Comparison of ENCODE assay signal across 9 cellular contexts in the genomic region with DNA sequence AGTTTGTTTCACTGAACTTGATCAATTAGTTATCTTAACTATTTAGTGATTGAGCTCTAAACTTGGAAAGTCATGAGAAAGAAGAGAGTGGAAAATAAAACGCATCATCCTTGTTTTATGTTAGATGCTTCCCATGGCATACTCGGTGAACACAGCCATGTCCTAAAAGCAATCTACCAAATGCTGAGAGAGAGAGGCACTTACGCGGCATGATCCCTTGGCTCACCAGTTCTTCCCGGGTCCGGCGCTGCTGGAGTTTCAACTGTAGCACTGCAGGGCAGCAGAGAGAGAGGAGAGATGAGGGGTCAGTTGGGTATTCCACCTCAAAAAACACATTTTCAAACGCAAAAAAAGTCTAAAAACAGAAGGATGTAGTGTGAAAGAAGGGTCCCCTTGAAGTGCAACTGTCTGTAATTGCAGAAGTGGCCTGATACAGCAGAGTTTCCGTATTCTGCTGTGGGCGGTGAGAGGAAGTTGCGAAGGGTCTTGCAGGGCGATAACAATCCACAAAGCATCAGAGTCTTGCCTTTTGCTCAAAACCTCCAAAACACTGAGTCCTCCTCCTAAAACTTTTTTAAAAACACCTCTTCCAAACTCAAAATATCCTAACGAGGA.
DNase-seq lines count a peak whose midpoint lies in the region; ATAC-seq and FAIRE-seq lines count a peak whose summit lies in the region.
"Had no signal": no experiment of that assay in that cellular context is flagged by ENCODE, and none has a peak within 500 bp of the region (broad histone marks: within the 10 kb centered on the region; RNA-seq: fewer than 3 reads in every experiment).

No MANE protein-coding gene starts in this region.

- peaks cover 70% of the 10 kb centered on the region for H3K4me1 Mint-ChIP-seq in activated naive CD8-positive, alpha-beta T cell (ENCODE audit: low read depth)

- H3K9me3 Mint-ChIP-seq in activated naive CD8-positive, alpha-beta T cell (ENCODE audit: low read depth), result no peaks in the 10 kb centered on the region

- H3K27ac Mint-ChIP-seq in activated naive CD8-positive, alpha-beta T cell, result peak overlapping the region; percentile 96

- FAIRE-seq in GM19239 (lab: Jason Lieb, UNC), result no peak

- H3K4me3 Mint-ChIP-seq in activated naive CD8-positive, alpha-beta T cell, result peak overlapping the region; percentile 96

- peak; percentile 20 for DNase-seq in GM19239 (ENCODE audit: insufficient read length, low spot score)
- DNase-seq in SKM-1 treated with dmso at 0.1 percent for 144 hours (lab: John Stamatoyannopoulos, UW; ENCODE audit: unreplicated experiment), result peak; percentile 93
- DNase-seq in stimulated activated CD4-positive, alpha-beta T cell treated with anti-CD3 and anti-CD28 coated beads, Interleukin-12 subunit alpha, Interleukin-12 subunit beta, amount 100 ng/mL, for 48 hours (ENCODE audit: low read depth in 2 of 3, low spot score in 1 of 3), result peak; percentile 23 to 44 (median 27)
- no peak for DNase-seq in NCI-H82 treated with DMSO at 0.1 percent for 48 hours (lab: John Stamatoyannopoulos, UW; ENCODE audit: unreplicated experiment)
- no peak for DNase-seq in NCI-H446 (lab: John Stamatoyannopoulos, UW)
- DNase-seq in retina, result no peak
- DNase-seq: IMR-90 had no signal

- H3K36me3 Mint-ChIP-seq in activated naive CD8-positive, alpha-beta T cell, result peaks cover 13% of the 10 kb centered on the region

- no peaks in the 10 kb centered on the region for H3K27me3 Mint-ChIP-seq in activated naive CD8-positive, alpha-beta T cell

- no peak for ATAC-seq in HG03139 (IDR thresholded peaks at IDR 0.05; ENCODE audit: unreplicated experiment)

Comparison
In these comparisons a context has a peak if more than half of its experiments do, and no peak if none do; other contexts are left out.
1. DNase-seq: peak in GM19239 (single experiment), SKM-1 treated with dmso at 0.1 percent for 144 hours (single experiment) and stimulated activated CD4-positive, alpha-beta T cell treated with anti-CD3 and anti-CD28 coated beads, Interleukin-12 subunit alpha, Interleukin-12 subunit beta, amount 100 ng/mL, for 48 hours (3 of 3); none in NCI-H82 treated with DMSO at 0.1 percent for 48 hours (single experiment), NCI-H446 (0 of 2) and retina (single experiment).